In the genomic region with DNA sequence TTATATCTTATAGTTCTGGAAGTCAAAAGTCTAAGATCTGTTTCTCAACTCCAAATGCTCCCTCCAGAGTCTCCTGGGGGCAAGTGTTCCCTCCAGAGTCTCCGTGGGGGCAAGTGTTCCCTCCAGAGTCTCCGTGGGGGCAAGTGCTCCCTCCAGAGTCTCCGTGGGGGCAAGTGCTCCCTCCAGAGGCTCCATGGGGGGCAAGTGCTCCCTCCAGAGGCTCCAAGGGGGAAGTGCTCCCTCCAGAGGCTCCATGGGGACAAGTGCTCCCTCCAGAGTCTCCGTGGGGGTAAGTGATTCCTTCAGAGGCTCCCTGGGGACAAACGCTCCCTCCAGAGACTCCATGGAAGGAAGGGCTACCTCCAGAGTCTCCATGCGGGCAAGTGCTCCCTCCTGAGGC, we compare ENCODE assay signal across 1 cellular context.
TF ChIP-seq lines count a peak whose summit lies in the region.

No MANE protein-coding gene starts in this region.

TF ChIP-seq in WTC11, 78 proteins besides CTCF, POLR2A, EP300 and RAD21 (continued from another document):
- TF ChIP-seq, protein P1, sequence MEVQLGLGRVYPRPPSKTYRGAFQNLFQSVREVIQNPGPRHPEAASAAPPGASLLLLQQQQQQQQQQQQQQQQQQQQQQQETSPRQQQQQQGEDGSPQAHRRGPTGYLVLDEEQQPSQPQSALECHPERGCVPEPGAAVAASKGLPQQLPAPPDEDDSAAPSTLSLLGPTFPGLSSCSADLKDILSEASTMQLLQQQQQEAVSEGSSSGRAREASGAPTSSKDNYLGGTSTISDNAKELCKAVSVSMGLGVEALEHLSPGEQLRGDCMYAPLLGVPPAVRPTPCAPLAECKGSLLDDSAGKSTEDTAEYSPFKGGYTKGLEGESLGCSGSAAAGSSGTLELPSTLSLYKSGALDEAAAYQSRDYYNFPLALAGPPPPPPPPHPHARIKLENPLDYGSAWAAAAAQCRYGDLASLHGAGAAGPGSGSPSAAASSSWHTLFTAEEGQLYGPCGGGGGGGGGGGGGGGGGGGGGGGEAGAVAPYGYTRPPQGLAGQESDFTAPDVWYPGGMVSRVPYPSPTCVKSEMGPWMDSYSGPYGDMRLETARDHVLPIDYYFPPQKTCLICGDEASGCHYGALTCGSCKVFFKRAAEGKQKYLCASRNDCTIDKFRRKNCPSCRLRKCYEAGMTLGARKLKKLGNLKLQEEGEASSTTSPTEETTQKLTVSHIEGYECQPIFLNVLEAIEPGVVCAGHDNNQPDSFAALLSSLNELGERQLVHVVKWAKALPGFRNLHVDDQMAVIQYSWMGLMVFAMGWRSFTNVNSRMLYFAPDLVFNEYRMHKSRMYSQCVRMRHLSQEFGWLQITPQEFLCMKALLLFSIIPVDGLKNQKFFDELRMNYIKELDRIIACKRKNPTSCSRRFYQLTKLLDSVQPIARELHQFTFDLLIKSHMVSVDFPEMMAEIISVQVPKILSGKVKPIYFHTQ (CRISPR knock-in tag; IDR thresholded peaks at IDR 0.05): no peak
